ENCODE assay signal across 1 cellular context in genomic region chr4:89998350-89999098, GRCh38.
TF ChIP-seq lines count a peak whose summit lies in the region.

No MANE protein-coding gene starts in this region.

TF ChIP-seq in GM23338, 12 proteins besides CTCF, POLR2A, EP300 and RAD21 (continued from another document):
- no peak for TF ChIP-seq REST (IDR thresholded peaks at IDR 0.05; ENCODE audit: unreplicated experiment)
- TF ChIP-seq NANOG (IDR thresholded peaks at IDR 0.05; ENCODE audit: borderline replicate concordance): no peak
- TF ChIP-seq EZH2phosphoT487 (IDR thresholded peaks at IDR 0.05; ENCODE audit: unreplicated experiment): no peak
- no peak for TF ChIP-seq ZNF114 (CRISPR knock-in tag; IDR thresholded peaks at IDR 0.05)
